In the genomic region with DNA sequence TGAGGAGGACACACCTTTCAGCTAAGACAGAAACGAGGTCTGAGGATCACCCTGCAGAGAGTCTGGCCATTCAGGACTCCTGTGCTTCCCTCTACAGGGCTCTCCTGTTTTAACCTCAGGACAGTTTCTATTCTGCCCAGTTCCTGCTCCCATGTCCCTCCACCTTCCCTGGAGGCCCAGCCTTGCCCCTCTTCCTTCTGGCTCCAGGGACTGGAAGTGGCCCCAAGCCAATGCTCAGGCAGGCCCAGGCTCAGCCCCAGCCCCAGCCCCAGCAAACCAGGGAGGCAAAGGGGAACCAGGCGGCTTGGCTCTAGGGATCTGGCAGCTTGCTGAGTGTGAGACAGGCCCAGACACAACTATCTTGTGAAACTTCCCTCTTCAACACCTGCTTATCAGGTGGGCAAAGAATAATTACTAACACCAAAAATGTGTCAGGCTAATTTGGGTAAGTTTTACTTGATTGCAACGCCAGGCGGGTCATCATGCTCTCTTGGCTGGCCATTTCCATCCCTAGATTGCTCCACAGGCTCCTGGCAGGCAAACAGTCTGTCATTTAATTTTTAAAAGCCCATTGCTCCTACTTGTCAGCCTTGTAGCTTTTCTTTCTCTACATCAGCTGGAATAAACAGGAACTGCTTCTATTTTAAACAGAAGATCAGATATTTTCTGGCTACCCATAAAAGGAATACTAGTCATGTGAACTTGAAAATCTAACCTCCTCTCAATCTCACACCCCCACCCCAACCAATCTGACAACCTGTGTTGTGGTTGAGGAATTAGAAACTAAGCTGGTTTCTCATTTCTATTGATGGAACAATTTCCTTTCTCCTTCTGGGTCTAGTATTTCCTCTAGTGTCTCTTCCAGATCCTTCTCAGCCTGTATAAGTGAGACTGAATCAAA, we compare ENCODE assay signal across 13 cellular contexts. TPM values are rescaled to one million over a fixed set of nuclear protein-coding genes. Genes with fewer than 3 reads are reported as not detected.
DNase-seq lines count a peak whose midpoint lies in the region; ATAC-seq, FAIRE-seq and TF ChIP-seq lines count a peak whose summit lies in the region.
"Had no signal": no experiment of that assay in that cellular context is flagged by ENCODE, and none has a peak within 500 bp of the region (broad histone marks: within the 10 kb centered on the region; RNA-seq: fewer than 3 reads in every experiment).

No MANE protein-coding gene starts in this region.

- intact Hi-C loops in mucosa of descending colon (cut with DNase I, micrococcal nuclease), result no loop called here

- H3K36me3 ChIP-seq in bronchial epithelial cell (ENCODE audit: control insufficient read depth, insufficient read depth, low read length) (peaks cover 1% of the 10 kb centered on the region), mucosa of descending colon (ENCODE audit: low read depth) (no peaks in the 10 kb centered on the region)

- no peaks in the 10 kb centered on the region for H3K4me1 ChIP-seq in mucosa of descending colon (ENCODE audit: low read depth)
- H3K4me1 ChIP-seq: parathyroid adenoma had no signal

- peak; percentile 51 for ATAC-seq in GM18498 (IDR thresholded peaks at IDR 0.05; ENCODE audit: unreplicated experiment)
- peak; percentile 68 for ATAC-seq in mucosa of descending colon
- ATAC-seq in HG03097 (IDR thresholded peaks at IDR 0.05; ENCODE audit: low FRiP score, unreplicated experiment), result no peak

- H3K9me3 ChIP-seq in mucosa of descending colon, result no peaks in the 10 kb centered on the region

- H3K27me3 ChIP-seq in bronchial epithelial cell (ENCODE audit: control insufficient read depth, insufficient read depth, low read length), result no peaks in the 10 kb centered on the region

- TF ChIP-seq CTCF in bronchial epithelial cell (IDR thresholded peaks at IDR 0.05; ENCODE audit: insufficient read depth, low read length, severe bottlenecking) (no peak), mucosa of descending colon (IDR thresholded peaks at IDR 0.05) (no peak)

- DNase-seq in M059J (ENCODE audit: low read depth), result peak; percentile 15
- DNase-seq in bronchial epithelial cell (ENCODE audit: low read depth), result peak; percentile 90
- DNase-seq in mucosa of descending colon, result no peak
- DNase-seq in GM03348 (ENCODE audit: low spot score), result no peak
- no peak for DNase-seq in germinal center (ENCODE audit: low spot score)
- no peak for DNase-seq in CD1c-positive myeloid dendritic cell (ENCODE audit: extremely low spot score)
- DNase-seq: activated effector memory CD4-positive, alpha-beta T cell treated with Interleukin-2 at 50 U/mL for 16 hours; DMS79 treated with DMSO at 0.1 percent for 48 hours; NCI-H510A; T1000 had no signal

- no peak overlapping the region for H3K4me3 ChIP-seq in bronchial epithelial cell (ENCODE audit: low read depth, low read length)
- no peak overlapping the region for H3K4me3 ChIP-seq in mucosa of descending colon

- no peak for FAIRE-seq in bronchial epithelial cell (lab: Jason Lieb, UNC)

RNA-seq across cellular contexts. Expression of a gene that starts 33.5 kb away (rescaled TPM):
- total RNA-seq in M059J (2014; rRNA removed; shearing (Covaris generic)), result 0.12 TPM in 1 of 2 replicates, not detected in the other
- total RNA-seq in bronchial epithelial cell (25.0 and 55.2 TPM in 2 replicates), mucosa of descending colon (not detected)

RNA-seq across cellular contexts. Expression of a gene that starts 33.8 kb away (rescaled TPM):
- total RNA-seq in M059J (2014; rRNA removed; shearing (Covaris generic)), result 27.4 and 33.2 TPM in 2 replicates
- total RNA-seq in bronchial epithelial cell (40.5 and 67.2 TPM in 2 replicates), mucosa of descending colon (10 to 100 TPM; 35.0 to 73.9 (median 58.9) TPM)

Comparison
In these comparisons a context has a peak if more than half of its experiments do, and no peak if none do; other contexts are left out.
1. DNase-seq: peak in M059J (single experiment) and bronchial epithelial cell (single experiment); none in mucosa of descending colon (0 of 3), GM03348 (single experiment), germinal center (single experiment) and CD1c-positive myeloid dendritic cell (single experiment).
2. RNA of a gene that starts 33.5 kb away (total RNA-seq): 25.0 to 55.2 TPM in bronchial epithelial cell; 0.12 TPM in M059J and not detected in mucosa of descending colon; every median in the first group is over 10 times any median in the second.